ENCODE assay signal across 1 cellular context in genomic region chr18:63540131-63540530, GRCh38.
TF ChIP-seq lines count a peak whose summit lies in the region.

No MANE protein-coding gene starts in this region.

TF ChIP-seq in SK-N-SH treated with all-trans-retinoic acid at 6 μM for 48 hours, 23 proteins besides CTCF, POLR2A, EP300 and RAD21 (continued from another document):
- TF ChIP-seq TSHZ2 (CRISPR knock-in tag; IDR thresholded peaks at IDR 0.05) = no peak
- no peak for TF ChIP-seq GLIS3 (CRISPR knock-in tag; IDR thresholded peaks at IDR 0.05)
- TF ChIP-seq CREB5 (CRISPR knock-in tag; IDR thresholded peaks at IDR 0.05; ENCODE audit: low read depth) = no peak
- no peak for TF ChIP-seq TCF4 (CRISPR knock-in tag; IDR thresholded peaks at IDR 0.05; ENCODE audit: borderline replicate concordance)
- TF ChIP-seq ZNF70 (CRISPR knock-in tag; IDR thresholded peaks at IDR 0.05) = no peak
- TF ChIP-seq ZC3H10 (CRISPR knock-in tag; IDR thresholded peaks at IDR 0.05) = no peak
- no peak for TF ChIP-seq ARNTL (CRISPR knock-in tag; IDR thresholded peaks at IDR 0.05; ENCODE audit: borderline replicate concordance, low read depth)
- no peak for TF ChIP-seq ESRRG (CRISPR knock-in tag; IDR thresholded peaks at IDR 0.05)
TF ChIP-seq in SK-N-SH treated with all-trans-retinoic acid at 6 μM for 48 hours: peak in this region for 0.
